ENCODE assay signal across 29 cellular contexts in genomic region chr18:78676622-78677482, GRCh38.
"Had no signal": no experiment of that assay in that cellular context is flagged by ENCODE, and none has a peak within 500 bp of the region (broad histone marks: within the 10 kb centered on the region; RNA-seq: fewer than 3 reads in every experiment).

No MANE protein-coding gene starts in this region.

- H2AFZ ChIP-seq: parathyroid adenoma had no signal

- FAIRE-seq: keratinocyte, urothelium cell line had no signal

- H3K9me3 ChIP-seq: left lung, lower lobe of right lung, right atrium auricular region, right lobe of liver, suprapubic skin, thoracic aorta, tibial artery, upper lobe of right lung had no signal

- H3K27me3 Mint-ChIP-seq: naive B cell; stimulated activated naive B cell treated with anti-CD40 and anti-IgM and Interleukin-4, amounts not matched to agents 10 μg/mL and 1 μg/mL and 100 μg/mL, for 72 hours had no signal

- H3K27ac ChIP-seq: left lung, lower lobe of right lung, parathyroid adenoma, right atrium auricular region, right lobe of liver, suprapubic skin, thoracic aorta, tibial artery, upper lobe of right lung had no signal

- H3K4me1 Mint-ChIP-seq: mesothelial cell of epicardium; naive B cell; natural killer cell; stimulated activated naive B cell treated with anti-CD40 and anti-IgM and Interleukin-4, amounts not matched to agents 10 μg/mL and 1 μg/mL and 100 μg/mL, for 72 hours had no signal

- H3K36me3 ChIP-seq: left lung, lower lobe of right lung, right atrium auricular region, right lobe of liver, suprapubic skin, thoracic aorta, tibial artery, upper lobe of right lung had no signal

- H3K9me3 Mint-ChIP-seq: mesothelial cell of epicardium, natural killer cell had no signal

- H3K9ac ChIP-seq: parathyroid adenoma had no signal

- DNase-seq: hippocampal formation; left colon; lower lobe of right lung; mammary epithelial cell; mesenchymal stem cell; naive B cell; natural killer cell; nephron progenitor cell; nucleus accumbens; right lobe of liver; stimulated activated CD4-positive, alpha-beta T cell treated with anti-CD3 and anti-CD28 coated beads, Interleukin-12 subunit alpha, Interleukin-12 subunit beta, amount 100 ng/mL, for 4 hours; stimulated activated CD4-positive, alpha-beta T cell treated with anti-CD3 and anti-CD28 coated beads, Interleukin-15, amount 100 ng/mL, for 24 hours; stimulated activated CD4-positive, alpha-beta T cell treated with anti-CD3 and anti-CD28 coated beads, Interleukin-2, amount 100 ng/mL, for 24 hours; stimulated activated CD4-positive, alpha-beta T cell treated with anti-CD3 and anti-CD28 coated beads, Interleukin-4, amount 100 ng/mL, for 1 hour; stimulated activated naive B cell treated with anti-CD40 and anti-IgM and Interleukin-4, amounts not matched to agents 10 μg/mL and 1 μg/mL and 100 μg/mL, for 72 hours; stimulated activated naive CD8-positive, alpha-beta T cell treated with anti-CD3 and anti-CD28 coated beads, Interleukin-15, Interleukin-2, amounts not matched to agents 100 U/mL and 50 U/mL, for 24 hours; tibial artery; trophoblast cell; upper lobe of right lung had no signal

- H3K36me3 Mint-ChIP-seq: mesothelial cell of epicardium; naive B cell; natural killer cell; stimulated activated naive B cell treated with anti-CD40 and anti-IgM and Interleukin-4, amounts not matched to agents 10 μg/mL and 1 μg/mL and 100 μg/mL, for 72 hours had no signal

- H3K4me3 Mint-ChIP-seq: mesothelial cell of epicardium; naive B cell; natural killer cell; nephron progenitor cell; stimulated activated naive B cell treated with anti-CD40 and anti-IgM and Interleukin-4, amounts not matched to agents 10 μg/mL and 1 μg/mL and 100 μg/mL, for 72 hours had no signal

- H3K4me2 ChIP-seq: smooth muscle cell had no signal

- H3K4me3 ChIP-seq: left lung, lower lobe of right lung, right atrium auricular region, right lobe of liver, smooth muscle cell, suprapubic skin, thoracic aorta, tibial artery, upper lobe of right lung had no signal

- H3K27ac Mint-ChIP-seq: mesothelial cell of epicardium; natural killer cell; nephron progenitor cell; progenitor cell of endocrine pancreas; stimulated activated naive B cell treated with anti-CD40 and anti-IgM and Interleukin-4, amounts not matched to agents 10 μg/mL and 1 μg/mL and 100 μg/mL, for 72 hours had no signal

- H3K27me3 ChIP-seq: right atrium auricular region, right lobe of liver, tibial artery, upper lobe of right lung had no signal

- H3K4me1 ChIP-seq: left lung, lower lobe of right lung, parathyroid adenoma, right atrium auricular region, right lobe of liver, suprapubic skin, tibial artery, upper lobe of right lung had no signal
